ENCODE assay signal across 1 cellular context in genomic region chr13:59690857-59691500, GRCh38.
TF ChIP-seq lines count a peak whose summit lies in the region.

No MANE protein-coding gene starts in this region.

TF ChIP-seq in HepG2, 621 proteins besides CTCF, POLR2A, EP300 and RAD21 (continued from another document and continues in another):
- TF ChIP-seq, protein P1, sequence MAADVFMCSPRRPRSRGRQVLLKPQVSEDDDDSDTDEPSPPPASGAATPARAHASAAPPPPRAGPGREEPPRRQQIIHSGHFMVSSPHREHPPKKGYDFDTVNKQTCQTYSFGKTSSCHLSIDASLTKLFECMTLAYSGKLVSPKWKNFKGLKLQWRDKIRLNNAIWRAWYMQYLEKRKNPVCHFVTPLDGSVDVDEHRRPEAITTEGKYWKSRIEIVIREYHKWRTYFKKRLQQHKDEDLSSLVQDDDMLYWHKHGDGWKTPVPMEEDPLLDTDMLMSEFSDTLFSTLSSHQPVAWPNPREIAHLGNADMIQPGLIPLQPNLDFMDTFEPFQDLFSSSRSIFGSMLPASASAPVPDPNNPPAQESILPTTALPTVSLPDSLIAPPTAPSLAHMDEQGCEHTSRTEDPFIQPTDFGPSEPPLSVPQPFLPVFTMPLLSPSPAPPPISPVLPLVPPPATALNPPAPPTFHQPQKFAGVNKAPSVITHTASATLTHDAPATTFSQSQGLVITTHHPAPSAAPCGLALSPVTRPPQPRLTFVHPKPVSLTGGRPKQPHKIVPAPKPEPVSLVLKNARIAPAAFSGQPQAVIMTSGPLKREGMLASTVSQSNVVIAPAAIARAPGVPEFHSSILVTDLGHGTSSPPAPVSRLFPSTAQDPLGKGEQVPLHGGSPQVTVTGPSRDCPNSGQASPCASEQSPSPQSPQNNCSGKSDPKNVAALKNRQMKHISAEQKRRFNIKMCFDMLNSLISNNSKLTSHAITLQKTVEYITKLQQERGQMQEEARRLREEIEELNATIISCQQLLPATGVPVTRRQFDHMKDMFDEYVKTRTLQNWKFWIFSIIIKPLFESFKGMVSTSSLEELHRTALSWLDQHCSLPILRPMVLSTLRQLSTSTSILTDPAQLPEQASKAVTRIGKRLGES (CRISPR knock-in tag; IDR thresholded peaks at IDR 0.05; ENCODE audit: borderline replicate concordance), result no peak
- TF ChIP-seq SIX1 (CRISPR knock-in tag; IDR thresholded peaks at IDR 0.05; ENCODE audit: borderline replicate concordance) (no peak), IKZF1 (IDR thresholded peaks at IDR 0.05) (no peak), NBN (conservative IDR thresholded peaks at IDR 0.05) (no peak), POLR2G (IDR thresholded peaks at IDR 0.05; ENCODE audit: low read depth, low read length) (no peak), ZNF589 (CRISPR knock-in tag; conservative IDR thresholded peaks at IDR 0.05) (no peak), FOXK2 (IDR thresholded peaks at IDR 0.05) (no peak), ATF1 (CRISPR knock-in tag; IDR thresholded peaks at IDR 0.05) (no peak), MTA3 (CRISPR knock-in tag; IDR thresholded peaks at IDR 0.05) (no peak), MED1 (CRISPR knock-in tag; IDR thresholded peaks at IDR 0.05) (peak; percentile 63), ZNF563 (CRISPR knock-in tag; IDR thresholded peaks at IDR 0.05) (no peak), FOXO1 (CRISPR knock-in tag; IDR thresholded peaks at IDR 0.05) (no peak; the same call in 1 of the 2 replicates), ISL2 (CRISPR knock-in tag; IDR thresholded peaks at IDR 0.05) (peak; percentile 26; the same call in 1 of the 2 replicates), TMF1 (CRISPR knock-in tag; IDR thresholded peaks at IDR 0.05; ENCODE audit: low read depth) (no peak), MIER2 (CRISPR knock-in tag; IDR thresholded peaks at IDR 0.05) (no peak), HNF4G (IDR thresholded peaks at IDR 0.05; ENCODE audit: borderline replicate concordance, low read depth, low read length) (0 out of 2 replicates have a peak, but pooled peaks have one; percentile 4), HNF4G (CRISPR knock-in tag; IDR thresholded peaks at IDR 0.05; ENCODE audit: borderline replicate concordance, low read depth) (no peak), ZNF556 (CRISPR knock-in tag; IDR thresholded peaks at IDR 0.05; ENCODE audit: borderline replicate concordance) (no peak), GZF1 (CRISPR knock-in tag; IDR thresholded peaks at IDR 0.05) (no peak), HOXA5 (CRISPR knock-in tag; IDR thresholded peaks at IDR 0.05) (no peak), NCOA5 (CRISPR knock-in tag; IDR thresholded peaks at IDR 0.05) (no peak), PHF5A (CRISPR knock-in tag; IDR thresholded peaks at IDR 0.05; ENCODE audit: low read depth, unreplicated experiment) (no peak), ZFP62 (CRISPR knock-in tag; IDR thresholded peaks at IDR 0.05) (no peak), ATRX (CRISPR knock-in tag; IDR thresholded peaks at IDR 0.05; ENCODE audit: borderline replicate concordance) (no peak), ZIK1 (CRISPR knock-in tag; IDR thresholded peaks at IDR 0.05; ENCODE audit: borderline replicate concordance, low read depth) (no peak), GATAD2A (CRISPR knock-in tag; IDR thresholded peaks at IDR 0.05) (peak; percentile 25; the same call in 1 of the 2 replicates), ATF7-NPFF (CRISPR knock-in tag; IDR thresholded peaks at IDR 0.05; ENCODE audit: low read depth) (no peak), KAT7 (CRISPR knock-in tag; IDR thresholded peaks at IDR 0.05; ENCODE audit: borderline replicate concordance) (no peak), SRY (CRISPR knock-in tag; IDR thresholded peaks at IDR 0.05) (no peak), ZNF414 (CRISPR knock-in tag; IDR thresholded peaks at IDR 0.05) (no peak)
- TF ChIP-seq, protein P2, sequence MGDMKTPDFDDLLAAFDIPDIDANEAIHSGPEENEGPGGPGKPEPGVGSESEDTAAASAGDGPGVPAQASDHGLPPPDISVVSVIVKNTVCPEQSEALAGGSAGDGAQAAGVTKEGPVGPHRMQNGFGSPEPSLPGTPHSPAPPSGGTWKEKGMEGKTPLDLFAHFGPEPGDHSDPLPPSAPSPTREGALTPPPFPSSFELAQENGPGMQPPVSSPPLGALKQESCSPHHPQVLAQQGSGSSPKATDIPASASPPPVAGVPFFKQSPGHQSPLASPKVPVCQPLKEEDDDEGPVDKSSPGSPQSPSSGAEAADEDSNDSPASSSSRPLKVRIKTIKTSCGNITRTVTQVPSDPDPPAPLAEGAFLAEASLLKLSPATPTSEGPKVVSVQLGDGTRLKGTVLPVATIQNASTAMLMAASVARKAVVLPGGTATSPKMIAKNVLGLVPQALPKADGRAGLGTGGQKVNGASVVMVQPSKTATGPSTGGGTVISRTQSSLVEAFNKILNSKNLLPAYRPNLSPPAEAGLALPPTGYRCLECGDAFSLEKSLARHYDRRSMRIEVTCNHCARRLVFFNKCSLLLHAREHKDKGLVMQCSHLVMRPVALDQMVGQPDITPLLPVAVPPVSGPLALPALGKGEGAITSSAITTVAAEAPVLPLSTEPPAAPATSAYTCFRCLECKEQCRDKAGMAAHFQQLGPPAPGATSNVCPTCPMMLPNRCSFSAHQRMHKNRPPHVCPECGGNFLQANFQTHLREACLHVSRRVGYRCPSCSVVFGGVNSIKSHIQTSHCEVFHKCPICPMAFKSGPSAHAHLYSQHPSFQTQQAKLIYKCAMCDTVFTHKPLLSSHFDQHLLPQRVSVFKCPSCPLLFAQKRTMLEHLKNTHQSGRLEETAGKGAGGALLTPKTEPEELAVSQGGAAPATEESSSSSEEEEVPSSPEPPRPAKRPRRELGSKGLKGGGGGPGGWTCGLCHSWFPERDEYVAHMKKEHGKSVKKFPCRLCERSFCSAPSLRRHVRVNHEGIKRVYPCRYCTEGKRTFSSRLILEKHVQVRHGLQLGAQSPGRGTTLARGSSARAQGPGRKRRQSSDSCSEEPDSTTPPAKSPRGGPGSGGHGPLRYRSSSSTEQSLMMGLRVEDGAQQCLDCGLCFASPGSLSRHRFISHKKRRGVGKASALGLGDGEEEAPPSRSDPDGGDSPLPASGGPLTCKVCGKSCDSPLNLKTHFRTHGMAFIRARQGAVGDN (CRISPR knock-in tag; IDR thresholded peaks at IDR 0.05), result no peak
- TF ChIP-seq, protein P3, sequence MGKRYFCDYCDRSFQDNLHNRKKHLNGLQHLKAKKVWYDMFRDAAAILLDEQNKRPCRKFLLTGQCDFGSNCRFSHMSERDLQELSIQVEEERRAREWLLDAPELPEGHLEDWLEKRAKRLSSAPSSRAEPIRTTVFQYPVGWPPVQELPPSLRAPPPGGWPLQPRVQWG (CRISPR knock-in tag; IDR thresholded peaks at IDR 0.05; ENCODE audit: borderline replicate concordance, low read depth), result no peak
- TF ChIP-seq, protein P4, sequence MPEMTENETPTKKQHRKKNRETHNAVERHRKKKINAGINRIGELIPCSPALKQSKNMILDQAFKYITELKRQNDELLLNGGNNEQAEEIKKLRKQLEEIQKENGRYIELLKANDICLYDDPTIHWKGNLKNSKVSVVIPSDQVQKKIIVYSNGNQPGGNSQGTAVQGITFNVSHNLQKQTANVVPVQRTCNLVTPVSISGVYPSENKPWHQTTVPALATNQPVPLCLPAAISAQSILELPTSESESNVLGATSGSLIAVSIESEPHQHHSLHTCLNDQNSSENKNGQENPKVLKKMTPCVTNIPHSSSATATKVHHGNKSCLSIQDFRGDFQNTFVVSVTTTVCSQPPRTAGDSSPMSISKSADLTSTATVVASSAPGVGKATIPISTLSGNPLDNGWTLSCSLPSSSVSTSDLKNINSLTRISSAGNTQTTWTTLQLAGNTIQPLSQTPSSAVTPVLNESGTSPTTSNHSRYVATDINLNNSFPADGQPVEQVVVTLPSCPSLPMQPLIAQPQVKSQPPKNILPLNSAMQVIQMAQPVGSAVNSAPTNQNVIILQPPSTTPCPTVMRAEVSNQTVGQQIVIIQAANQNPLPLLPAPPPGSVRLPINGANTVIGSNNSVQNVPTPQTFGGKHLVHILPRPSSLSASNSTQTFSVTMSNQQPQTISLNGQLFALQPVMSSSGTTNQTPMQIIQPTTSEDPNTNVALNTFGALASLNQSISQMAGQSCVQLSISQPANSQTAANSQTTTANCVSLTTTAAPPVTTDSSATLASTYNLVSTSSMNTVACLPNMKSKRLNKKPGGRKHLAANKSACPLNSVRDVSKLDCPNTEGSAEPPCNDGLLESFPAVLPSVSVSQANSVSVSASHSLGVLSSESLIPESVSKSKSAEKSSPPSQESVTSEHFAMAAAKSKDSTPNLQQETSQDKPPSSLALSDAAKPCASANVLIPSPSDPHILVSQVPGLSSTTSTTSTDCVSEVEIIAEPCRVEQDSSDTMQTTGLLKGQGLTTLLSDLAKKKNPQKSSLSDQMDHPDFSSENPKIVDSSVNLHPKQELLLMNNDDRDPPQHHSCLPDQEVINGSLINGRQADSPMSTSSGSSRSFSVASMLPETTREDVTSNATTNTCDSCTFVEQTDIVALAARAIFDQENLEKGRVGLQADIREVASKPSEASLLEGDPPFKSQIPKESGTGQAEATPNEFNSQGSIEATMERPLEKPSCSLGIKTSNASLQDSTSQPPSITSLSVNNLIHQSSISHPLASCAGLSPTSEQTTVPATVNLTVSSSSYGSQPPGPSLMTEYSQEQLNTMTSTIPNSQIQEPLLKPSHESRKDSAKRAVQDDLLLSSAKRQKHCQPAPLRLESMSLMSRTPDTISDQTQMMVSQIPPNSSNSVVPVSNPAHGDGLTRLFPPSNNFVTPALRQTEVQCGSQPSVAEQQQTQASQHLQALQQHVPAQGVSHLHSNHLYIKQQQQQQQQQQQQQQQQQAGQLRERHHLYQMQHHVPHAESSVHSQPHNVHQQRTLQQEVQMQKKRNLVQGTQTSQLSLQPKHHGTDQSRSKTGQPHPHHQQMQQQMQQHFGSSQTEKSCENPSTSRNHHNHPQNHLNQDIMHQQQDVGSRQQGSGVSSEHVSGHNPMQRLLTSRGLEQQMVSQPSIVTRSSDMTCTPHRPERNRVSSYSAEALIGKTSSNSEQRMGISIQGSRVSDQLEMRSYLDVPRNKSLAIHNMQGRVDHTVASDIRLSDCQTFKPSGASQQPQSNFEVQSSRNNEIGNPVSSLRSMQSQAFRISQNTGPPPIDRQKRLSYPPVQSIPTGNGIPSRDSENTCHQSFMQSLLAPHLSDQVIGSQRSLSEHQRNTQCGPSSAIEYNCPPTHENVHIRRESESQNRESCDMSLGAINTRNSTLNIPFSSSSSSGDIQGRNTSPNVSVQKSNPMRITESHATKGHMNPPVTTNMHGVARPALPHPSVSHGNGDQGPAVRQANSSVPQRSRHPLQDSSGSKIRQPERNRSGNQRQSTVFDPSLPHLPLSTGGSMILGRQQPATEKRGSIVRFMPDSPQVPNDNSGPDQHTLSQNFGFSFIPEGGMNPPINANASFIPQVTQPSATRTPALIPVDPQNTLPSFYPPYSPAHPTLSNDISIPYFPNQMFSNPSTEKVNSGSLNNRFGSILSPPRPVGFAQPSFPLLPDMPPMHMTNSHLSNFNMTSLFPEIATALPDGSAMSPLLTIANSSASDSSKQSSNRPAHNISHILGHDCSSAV (CRISPR knock-in tag; IDR thresholded peaks at IDR 0.05; ENCODE audit: borderline replicate concordance), result no peak
- TF ChIP-seq, protein P5, sequence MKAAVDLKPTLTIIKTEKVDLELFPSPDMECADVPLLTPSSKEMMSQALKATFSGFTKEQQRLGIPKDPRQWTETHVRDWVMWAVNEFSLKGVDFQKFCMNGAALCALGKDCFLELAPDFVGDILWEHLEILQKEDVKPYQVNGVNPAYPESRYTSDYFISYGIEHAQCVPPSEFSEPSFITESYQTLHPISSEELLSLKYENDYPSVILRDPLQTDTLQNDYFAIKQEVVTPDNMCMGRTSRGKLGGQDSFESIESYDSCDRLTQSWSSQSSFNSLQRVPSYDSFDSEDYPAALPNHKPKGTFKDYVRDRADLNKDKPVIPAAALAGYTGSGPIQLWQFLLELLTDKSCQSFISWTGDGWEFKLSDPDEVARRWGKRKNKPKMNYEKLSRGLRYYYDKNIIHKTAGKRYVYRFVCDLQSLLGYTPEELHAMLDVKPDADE (CRISPR knock-in tag; IDR thresholded peaks at IDR 0.05), result no peak
- TF ChIP-seq, protein P6, sequence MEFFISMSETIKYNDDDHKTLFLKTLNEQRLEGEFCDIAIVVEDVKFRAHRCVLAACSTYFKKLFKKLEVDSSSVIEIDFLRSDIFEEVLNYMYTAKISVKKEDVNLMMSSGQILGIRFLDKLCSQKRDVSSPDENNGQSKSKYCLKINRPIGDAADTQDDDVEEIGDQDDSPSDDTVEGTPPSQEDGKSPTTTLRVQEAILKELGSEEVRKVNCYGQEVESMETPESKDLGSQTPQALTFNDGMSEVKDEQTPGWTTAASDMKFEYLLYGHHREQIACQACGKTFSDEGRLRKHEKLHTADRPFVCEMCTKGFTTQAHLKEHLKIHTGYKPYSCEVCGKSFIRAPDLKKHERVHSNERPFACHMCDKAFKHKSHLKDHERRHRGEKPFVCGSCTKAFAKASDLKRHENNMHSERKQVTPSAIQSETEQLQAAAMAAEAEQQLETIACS (CRISPR knock-in tag; IDR thresholded peaks at IDR 0.05), result no peak
- TF ChIP-seq, protein P7, sequence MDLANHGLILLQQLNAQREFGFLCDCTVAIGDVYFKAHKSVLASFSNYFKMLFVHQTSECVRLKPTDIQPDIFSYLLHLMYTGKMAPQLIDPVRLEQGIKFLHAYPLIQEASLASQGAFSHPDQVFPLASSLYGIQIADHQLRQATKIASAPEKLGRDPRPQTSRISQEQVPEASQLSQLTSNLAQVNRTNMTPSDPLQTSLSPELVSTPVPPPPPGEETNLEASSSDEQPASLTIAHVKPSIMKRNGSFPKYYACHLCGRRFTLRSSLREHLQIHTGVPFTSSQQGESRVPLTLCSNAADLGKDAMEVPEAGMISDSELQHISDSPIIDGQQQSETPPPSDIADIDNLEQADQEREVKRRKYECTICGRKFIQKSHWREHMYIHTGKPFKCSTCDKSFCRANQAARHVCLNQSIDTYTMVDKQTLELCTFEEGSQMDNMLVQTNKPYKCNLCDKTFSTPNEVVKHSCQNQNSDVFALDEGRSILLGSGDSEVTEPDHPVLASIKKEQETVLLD (CRISPR knock-in tag; IDR thresholded peaks at IDR 0.05; ENCODE audit: low read depth), result no peak
- TF ChIP-seq, protein P8, sequence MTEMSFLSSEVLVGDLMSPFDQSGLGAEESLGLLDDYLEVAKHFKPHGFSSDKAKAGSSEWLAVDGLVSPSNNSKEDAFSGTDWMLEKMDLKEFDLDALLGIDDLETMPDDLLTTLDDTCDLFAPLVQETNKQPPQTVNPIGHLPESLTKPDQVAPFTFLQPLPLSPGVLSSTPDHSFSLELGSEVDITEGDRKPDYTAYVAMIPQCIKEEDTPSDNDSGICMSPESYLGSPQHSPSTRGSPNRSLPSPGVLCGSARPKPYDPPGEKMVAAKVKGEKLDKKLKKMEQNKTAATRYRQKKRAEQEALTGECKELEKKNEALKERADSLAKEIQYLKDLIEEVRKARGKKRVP (CRISPR knock-in tag; IDR thresholded peaks at IDR 0.05), result no peak
- TF ChIP-seq, protein P9, sequence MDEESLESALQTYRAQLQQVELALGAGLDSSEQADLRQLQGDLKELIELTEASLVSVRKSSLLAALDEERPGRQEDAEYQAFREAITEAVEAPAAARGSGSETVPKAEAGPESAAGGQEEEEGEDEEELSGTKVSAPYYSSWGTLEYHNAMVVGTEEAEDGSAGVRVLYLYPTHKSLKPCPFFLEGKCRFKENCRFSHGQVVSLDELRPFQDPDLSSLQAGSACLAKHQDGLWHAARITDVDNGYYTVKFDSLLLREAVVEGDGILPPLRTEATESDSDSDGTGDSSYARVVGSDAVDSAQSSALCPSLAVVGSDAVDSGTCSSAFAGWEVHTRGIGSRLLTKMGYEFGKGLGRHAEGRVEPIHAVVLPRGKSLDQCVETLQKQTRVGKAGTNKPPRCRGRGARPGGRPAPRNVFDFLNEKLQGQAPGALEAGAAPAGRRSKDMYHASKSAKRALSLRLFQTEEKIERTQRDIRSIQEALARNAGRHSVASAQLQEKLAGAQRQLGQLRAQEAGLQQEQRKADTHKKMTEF (CRISPR knock-in tag; IDR thresholded peaks at IDR 0.05), result no peak; the same call in 1 of the 2 replicates
